Comparison of ENCODE assay signal across 1 cellular context in the genomic region with DNA sequence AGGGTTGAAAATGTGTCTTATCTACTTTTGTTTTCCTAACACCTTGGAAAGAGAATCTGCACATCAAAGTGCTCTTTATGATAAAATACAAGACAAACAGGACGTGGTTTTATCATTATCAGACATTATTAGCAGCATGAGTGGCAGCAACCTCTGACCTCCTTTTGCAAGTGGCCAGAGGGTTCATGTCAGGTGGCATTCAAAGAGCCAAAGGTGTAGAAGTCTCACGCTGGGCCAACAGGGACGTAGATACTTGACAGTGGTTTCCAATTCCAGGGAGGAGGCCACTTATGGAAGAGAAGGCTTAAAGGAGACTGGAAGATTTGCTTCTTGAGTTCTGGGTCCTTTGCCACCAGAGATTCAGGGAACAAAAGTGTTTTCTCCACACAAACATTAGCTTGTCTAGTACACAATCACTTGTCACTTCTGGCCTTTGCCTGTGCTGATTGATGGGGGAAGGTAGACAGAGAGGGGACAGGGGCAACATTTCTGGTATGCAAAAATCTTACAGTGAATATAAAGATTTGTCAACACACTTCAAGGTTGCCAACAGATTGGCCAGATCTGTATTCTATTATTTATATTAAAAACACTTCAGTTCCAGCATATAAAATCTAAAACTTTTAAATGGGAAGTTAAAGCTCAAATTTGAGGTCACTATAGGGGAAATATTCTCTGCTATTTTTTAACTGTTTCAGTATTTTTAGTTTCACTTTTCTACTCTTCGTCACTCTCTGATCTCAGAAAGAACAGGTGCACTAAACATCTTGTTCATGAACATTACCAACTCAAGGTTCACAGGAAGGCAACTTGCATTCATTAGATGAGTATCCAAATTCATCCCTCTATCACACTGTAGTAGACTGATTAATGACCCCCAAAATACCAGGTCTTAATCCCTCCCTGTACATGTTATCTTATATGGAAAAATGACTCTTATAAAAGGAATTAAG.
TF ChIP-seq lines count a peak whose summit lies in the region.

No MANE protein-coding gene starts in this region.

TF ChIP-seq in SK-N-SH treated with all-trans-retinoic acid at 6 μM for 48 hours, 23 proteins besides CTCF, POLR2A, EP300 and RAD21 (continued from another document):
- TF ChIP-seq, protein P1, sequence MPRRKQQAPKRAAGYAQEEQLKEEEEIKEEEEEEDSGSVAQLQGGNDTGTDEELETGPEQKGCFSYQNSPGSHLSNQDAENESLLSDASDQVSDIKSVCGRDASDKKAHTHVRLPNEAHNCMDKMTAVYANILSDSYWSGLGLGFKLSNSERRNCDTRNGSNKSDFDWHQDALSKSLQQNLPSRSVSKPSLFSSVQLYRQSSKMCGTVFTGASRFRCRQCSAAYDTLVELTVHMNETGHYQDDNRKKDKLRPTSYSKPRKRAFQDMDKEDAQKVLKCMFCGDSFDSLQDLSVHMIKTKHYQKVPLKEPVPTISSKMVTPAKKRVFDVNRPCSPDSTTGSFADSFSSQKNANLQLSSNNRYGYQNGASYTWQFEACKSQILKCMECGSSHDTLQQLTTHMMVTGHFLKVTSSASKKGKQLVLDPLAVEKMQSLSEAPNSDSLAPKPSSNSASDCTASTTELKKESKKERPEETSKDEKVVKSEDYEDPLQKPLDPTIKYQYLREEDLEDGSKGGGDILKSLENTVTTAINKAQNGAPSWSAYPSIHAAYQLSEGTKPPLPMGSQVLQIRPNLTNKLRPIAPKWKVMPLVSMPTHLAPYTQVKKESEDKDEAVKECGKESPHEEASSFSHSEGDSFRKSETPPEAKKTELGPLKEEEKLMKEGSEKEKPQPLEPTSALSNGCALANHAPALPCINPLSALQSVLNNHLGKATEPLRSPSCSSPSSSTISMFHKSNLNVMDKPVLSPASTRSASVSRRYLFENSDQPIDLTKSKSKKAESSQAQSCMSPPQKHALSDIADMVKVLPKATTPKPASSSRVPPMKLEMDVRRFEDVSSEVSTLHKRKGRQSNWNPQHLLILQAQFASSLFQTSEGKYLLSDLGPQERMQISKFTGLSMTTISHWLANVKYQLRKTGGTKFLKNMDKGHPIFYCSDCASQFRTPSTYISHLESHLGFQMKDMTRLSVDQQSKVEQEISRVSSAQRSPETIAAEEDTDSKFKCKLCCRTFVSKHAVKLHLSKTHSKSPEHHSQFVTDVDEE (CRISPR knock-in tag; IDR thresholded peaks at IDR 0.05) = no peak
- TF ChIP-seq OSR1 (CRISPR knock-in tag; IDR thresholded peaks at IDR 0.05) (no peak), ZFP30 (CRISPR knock-in tag; IDR thresholded peaks at IDR 0.05) (no peak)
